ENCODE assay signal across 1 cellular context in genomic region chr5:90484540-90484939, GRCh38.
TF ChIP-seq lines count a peak whose summit lies in the region.

No MANE protein-coding gene starts in this region.

TF ChIP-seq in GM23338, 12 proteins besides CTCF, POLR2A, EP300 and RAD21 (continued from another document):
- no peak for TF ChIP-seq ZNF462 (CRISPR knock-in tag; IDR thresholded peaks at IDR 0.05)
- no peak for TF ChIP-seq NANOG (IDR thresholded peaks at IDR 0.05; ENCODE audit: borderline replicate concordance)
- no peak for TF ChIP-seq ZNF114 (CRISPR knock-in tag; IDR thresholded peaks at IDR 0.05)
